ENCODE assay signal across 24 cellular contexts in the genomic region with DNA sequence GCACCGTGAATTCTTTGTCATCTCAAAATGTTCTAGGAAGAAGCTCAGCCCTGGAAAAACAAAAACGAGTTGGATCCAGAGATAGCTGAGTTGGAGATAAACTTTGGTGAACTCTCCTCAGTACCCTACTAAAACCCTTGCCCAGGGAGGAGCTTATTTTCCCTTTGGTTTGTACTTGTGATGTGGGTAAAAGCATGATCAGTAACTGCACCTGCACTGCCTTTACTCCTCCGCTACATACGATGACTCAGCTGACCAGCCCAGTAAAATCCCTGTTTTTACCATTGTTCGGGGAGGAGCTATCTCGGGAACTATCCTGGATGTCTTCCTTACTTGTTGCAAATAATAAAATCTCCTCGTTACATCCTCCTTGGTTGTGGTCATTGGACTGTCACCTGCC.
"Had no signal": no experiment of that assay in that cellular context is flagged by ENCODE, and none has a peak within 500 bp of the region (broad histone marks: within the 10 kb centered on the region; RNA-seq: fewer than 3 reads in every experiment).

No MANE protein-coding gene starts in this region.

- H2AFZ ChIP-seq: neural progenitor cell had no signal

- H3K4me3 ChIP-seq: colonic mucosa, gastroesophageal sphincter, heart right ventricle, neural progenitor cell, prostate gland, right atrium auricular region, sigmoid colon, testis, tibial artery had no signal

- H3K9ac ChIP-seq: neural progenitor cell had no signal

- FAIRE-seq: islet of Langerhans had no signal

- H3K36me3 ChIP-seq: colonic mucosa, gastroesophageal sphincter, heart right ventricle, neural progenitor cell, prostate gland, right atrium auricular region, sigmoid colon, tibial artery had no signal

- H3K27ac ChIP-seq: colonic mucosa, epithelial cell of prostate, gastroesophageal sphincter, heart right ventricle, neural progenitor cell, prostate gland, right atrium auricular region, sigmoid colon, testis, tibial artery had no signal

- H3K9me3 ChIP-seq: colonic mucosa, gastroesophageal sphincter, heart right ventricle, prostate gland, right atrium auricular region, sigmoid colon, testis, tibial artery had no signal

- H3K4me1 ChIP-seq: colonic mucosa, gastroesophageal sphincter, heart right ventricle, prostate gland, right atrium auricular region, sigmoid colon, testis, tibial artery had no signal

- ATAC-seq: esophagus mucosa; gastroesophageal sphincter; heart right ventricle; left colon; left ventricle myocardium superior; naive thymus-derived CD4-positive, alpha-beta T cell; stimulated activated naive CD8-positive, alpha-beta T cell treated with anti-CD3 and anti-CD28 coated beads, Interleukin-15, Interleukin-2, amounts not matched to agents 100 U/mL and 50 U/mL, for 24 hours had no signal

- H3K4me2 ChIP-seq: neural progenitor cell had no signal

- DNase-seq: colonic mucosa; effector CD8-positive, alpha-beta T cell; foreskin fibroblast; heart right ventricle; hippocampal formation; kidney glomerular epithelial cell; left colon; left ventricle myocardium superior; mesendoderm; midbrain; naive thymus-derived CD4-positive, alpha-beta T cell; sigmoid colon; stimulated activated CD4-positive, alpha-beta T cell treated with anti-CD3 and anti-CD28 coated beads, Interleukin-4, amount 100 ng/mL, for 4 hours; stimulated activated naive CD8-positive, alpha-beta T cell treated with anti-CD3 and anti-CD28 coated beads, Interleukin-15, Interleukin-2, amounts not matched to agents 100 U/mL and 50 U/mL, for 24 hours; substantia nigra; testis; tibial artery had no signal

- H3K27me3 ChIP-seq: colonic mucosa, right atrium auricular region, sigmoid colon, testis, tibial artery had no signal
